ENCODE assay signal across 1 cellular context in genomic region chr21:44805226-44805625, GRCh38.
A peak's percentile ranks its signal among the peaks of the same experiment; 100 is the strongest.
TF ChIP-seq lines count a peak whose summit lies in the region.

No MANE protein-coding gene starts in this region.

TF ChIP-seq in HepG2, 621 proteins besides CTCF, POLR2A, EP300 and RAD21:
- TF ChIP-seq REPIN1 (CRISPR knock-in tag; IDR thresholded peaks at IDR 0.05; ENCODE audit: borderline replicate concordance, low read depth) (no peak), SMAD3 (CRISPR knock-in tag; IDR thresholded peaks at IDR 0.05) (no peak), POLR2G (IDR thresholded peaks at IDR 0.05; ENCODE audit: low read depth, low read length) (peak; percentile 47; the same call in 1 of the 2 replicates), JUNB (CRISPR knock-in tag; IDR thresholded peaks at IDR 0.05; ENCODE audit: borderline replicate concordance) (no peak)
- TF ChIP-seq, protein P1, sequence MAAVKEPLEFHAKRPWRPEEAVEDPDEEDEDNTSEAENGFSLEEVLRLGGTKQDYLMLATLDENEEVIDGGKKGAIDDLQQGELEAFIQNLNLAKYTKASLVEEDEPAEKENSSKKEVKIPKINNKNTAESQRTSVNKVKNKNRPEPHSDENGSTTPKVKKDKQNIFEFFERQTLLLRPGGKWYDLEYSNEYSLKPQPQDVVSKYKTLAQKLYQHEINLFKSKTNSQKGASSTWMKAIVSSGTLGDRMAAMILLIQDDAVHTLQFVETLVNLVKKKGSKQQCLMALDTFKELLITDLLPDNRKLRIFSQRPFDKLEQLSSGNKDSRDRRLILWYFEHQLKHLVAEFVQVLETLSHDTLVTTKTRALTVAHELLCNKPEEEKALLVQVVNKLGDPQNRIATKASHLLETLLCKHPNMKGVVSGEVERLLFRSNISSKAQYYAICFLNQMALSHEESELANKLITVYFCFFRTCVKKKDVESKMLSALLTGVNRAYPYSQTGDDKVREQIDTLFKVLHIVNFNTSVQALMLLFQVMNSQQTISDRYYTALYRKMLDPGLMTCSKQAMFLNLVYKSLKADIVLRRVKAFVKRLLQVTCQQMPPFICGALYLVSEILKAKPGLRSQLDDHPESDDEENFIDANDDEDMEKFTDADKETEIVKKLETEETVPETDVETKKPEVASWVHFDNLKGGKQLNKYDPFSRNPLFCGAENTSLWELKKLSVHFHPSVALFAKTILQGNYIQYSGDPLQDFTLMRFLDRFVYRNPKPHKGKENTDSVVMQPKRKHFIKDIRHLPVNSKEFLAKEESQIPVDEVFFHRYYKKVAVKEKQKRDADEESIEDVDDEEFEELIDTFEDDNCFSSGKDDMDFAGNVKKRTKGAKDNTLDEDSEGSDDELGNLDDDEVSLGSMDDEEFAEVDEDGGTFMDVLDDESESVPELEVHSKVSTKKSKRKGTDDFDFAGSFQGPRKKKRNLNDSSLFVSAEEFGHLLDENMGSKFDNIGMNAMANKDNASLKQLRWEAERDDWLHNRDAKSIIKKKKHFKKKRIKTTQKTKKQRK (IDR thresholded peaks at IDR 0.05; ENCODE audit: low read length): no peak
- TF ChIP-seq, protein P2, sequence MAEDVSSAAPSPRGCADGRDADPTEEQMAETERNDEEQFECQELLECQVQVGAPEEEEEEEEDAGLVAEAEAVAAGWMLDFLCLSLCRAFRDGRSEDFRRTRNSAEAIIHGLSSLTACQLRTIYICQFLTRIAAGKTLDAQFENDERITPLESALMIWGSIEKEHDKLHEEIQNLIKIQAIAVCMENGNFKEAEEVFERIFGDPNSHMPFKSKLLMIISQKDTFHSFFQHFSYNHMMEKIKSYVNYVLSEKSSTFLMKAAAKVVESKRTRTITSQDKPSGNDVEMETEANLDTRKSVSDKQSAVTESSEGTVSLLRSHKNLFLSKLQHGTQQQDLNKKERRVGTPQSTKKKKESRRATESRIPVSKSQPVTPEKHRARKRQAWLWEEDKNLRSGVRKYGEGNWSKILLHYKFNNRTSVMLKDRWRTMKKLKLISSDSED (CRISPR knock-in tag; IDR thresholded peaks at IDR 0.05): 0 out of 2 replicates have a peak, but pooled peaks have one; percentile 23
- TF ChIP-seq, protein P3, sequence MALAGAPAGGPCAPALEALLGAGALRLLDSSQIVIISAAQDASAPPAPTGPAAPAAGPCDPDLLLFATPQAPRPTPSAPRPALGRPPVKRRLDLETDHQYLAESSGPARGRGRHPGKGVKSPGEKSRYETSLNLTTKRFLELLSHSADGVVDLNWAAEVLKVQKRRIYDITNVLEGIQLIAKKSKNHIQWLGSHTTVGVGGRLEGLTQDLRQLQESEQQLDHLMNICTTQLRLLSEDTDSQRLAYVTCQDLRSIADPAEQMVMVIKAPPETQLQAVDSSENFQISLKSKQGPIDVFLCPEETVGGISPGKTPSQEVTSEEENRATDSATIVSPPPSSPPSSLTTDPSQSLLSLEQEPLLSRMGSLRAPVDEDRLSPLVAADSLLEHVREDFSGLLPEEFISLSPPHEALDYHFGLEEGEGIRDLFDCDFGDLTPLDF (CRISPR knock-in tag; IDR thresholded peaks at IDR 0.05): no peak
TF ChIP-seq in HepG2: peak in this region for 2.
